1 cellular context compared by ENCODE assay signal in the genomic region with DNA sequence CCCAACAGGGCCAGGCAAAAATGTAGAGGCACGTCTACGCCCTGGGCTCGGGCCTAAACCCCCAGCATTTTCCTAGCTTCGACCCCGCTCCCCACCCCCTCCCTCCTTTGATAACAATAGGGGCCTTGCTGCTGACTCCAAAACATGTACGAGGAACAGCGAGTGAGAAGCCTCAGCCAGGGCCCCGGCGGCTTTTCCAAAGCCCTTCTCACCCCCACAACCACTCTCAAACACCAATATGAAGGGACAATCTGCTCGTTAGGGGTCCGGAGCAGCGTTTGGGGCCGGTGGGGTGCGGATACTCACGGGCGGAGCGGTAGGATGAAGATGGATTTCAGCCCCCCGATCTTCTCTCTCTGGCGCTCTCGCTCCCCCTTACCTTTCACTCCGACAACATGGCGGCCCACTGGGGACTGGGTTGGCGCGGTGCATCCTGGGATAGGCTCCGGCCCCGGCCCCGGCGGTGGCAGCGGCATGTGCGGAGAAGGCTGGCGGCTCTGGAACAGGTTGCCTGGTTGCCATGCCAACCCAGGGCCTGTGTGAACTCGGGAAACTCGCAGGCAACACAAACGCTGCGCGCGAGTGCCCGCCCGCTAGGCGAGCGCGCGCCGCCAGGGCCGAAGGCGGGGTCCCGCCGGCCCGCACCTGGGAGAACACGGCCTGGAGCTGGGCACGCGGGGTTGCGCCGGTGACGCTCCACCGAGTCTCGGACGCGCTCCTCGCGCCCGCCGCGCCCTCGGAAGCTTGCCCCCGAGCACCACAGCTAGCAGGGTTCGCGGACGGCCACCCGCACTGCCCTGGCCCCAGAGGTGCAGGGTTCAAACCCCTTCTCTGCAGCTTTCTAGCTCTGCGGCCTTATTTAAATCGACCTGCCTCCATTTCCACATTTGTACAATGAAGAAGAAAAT.
TF ChIP-seq lines count a peak whose summit lies in the region.

TSS of gene PUM1 (minus strand) at position 408 of the 908 bp plus-strand sequence. CDS start 6,151 bp downstream, outside the sequence.

TF ChIP-seq in H1, 55 proteins besides CTCF, POLR2A, EP300 and RAD21 (continues in another document):
- TF ChIP-seq CHD1 (IDR thresholded peaks at IDR 0.05; ENCODE audit: low read depth, low read length) (peak; percentile 12; the same call in 1 of the 2 replicates), PHF8 (conservative IDR thresholded peaks at IDR 0.05; ENCODE audit: low read depth, low read length) (peak; percentile 92), RXRA (IDR thresholded peaks at IDR 0.05; ENCODE audit: insufficient read depth, low read depth, low read length) (no peak), RNF2 (IDR thresholded peaks at IDR 0.05; ENCODE audit: borderline replicate concordance, low read depth, low read length, missing control alignments, poor library complexity, severe bottlenecking) (no peak), HDAC2 (IDR thresholded peaks at IDR 0.05; ENCODE audit: borderline replicate concordance in 1 of 2, low read depth in 2 of 2, low read length in 2 of 2) (peak in 1 of 2 experiments; percentile 42; a peak in 1 of 4 replicates), EGR1 (IDR thresholded peaks at IDR 0.05; ENCODE audit: borderline replicate concordance, low read depth, low read length) (no peak), ASH2L (IDR thresholded peaks at IDR 0.05; ENCODE audit: low read length) (peak; percentile 88), KDM1A (IDR thresholded peaks at IDR 0.05; ENCODE audit: borderline replicate concordance, low read length) (no peak), SAP30 (IDR thresholded peaks at IDR 0.05; ENCODE audit: insufficient read depth, insufficient replicate concordance, low read length) (no peak), GTF2F1 (IDR thresholded peaks at IDR 0.05; ENCODE audit: borderline replicate concordance, low read depth, low read length) (no peak), KDM5A (IDR thresholded peaks at IDR 0.05; ENCODE audit: low read length) (no peak), EZH2 (IDR thresholded peaks at IDR 0.05; ENCODE audit: low read depth, low read length, severe bottlenecking) (no peak), FOSL1 (IDR thresholded peaks at IDR 0.05; ENCODE audit: insufficient read depth, low read depth, low read length) (no peak), RBBP5 (IDR thresholded peaks at IDR 0.05; ENCODE audit: borderline replicate concordance, low read depth, low read length) (peak; percentile 70; the same call in 1 of the 2 replicates), SIN3A (conservative IDR thresholded peaks at IDR 0.05 in 1 of 2, IDR thresholded peaks at IDR 0.05 in 1 of 2; ENCODE audit: low read depth in 1 of 2, low read length in 2 of 2) (peak; percentile 13 to 72; a peak in 1 of 4 replicates), BRCA1 (IDR thresholded peaks at IDR 0.05; ENCODE audit: low read depth, low read length) (no peak), MAFK (IDR thresholded peaks at IDR 0.05; ENCODE audit: low read depth, low read length) (no peak), HDAC6 (IDR thresholded peaks at IDR 0.05; ENCODE audit: low read depth, low read length) (no peak), TBP (IDR thresholded peaks at IDR 0.05; ENCODE audit: low read depth, low read length) (peak; percentile 91), GABPA (IDR thresholded peaks at IDR 0.05; ENCODE audit: borderline replicate concordance, insufficient read depth, low read length) (no peak), SIX5 (IDR thresholded peaks at IDR 0.05; ENCODE audit: low read depth, low read length) (no peak), SP4 (IDR thresholded peaks at IDR 0.05; ENCODE audit: low read length) (peak; percentile 90), ZNF274 (IDR thresholded peaks at IDR 0.05; ENCODE audit: borderline replicate concordance, extremely low read depth, low read length) (no peak), BACH1 (IDR thresholded peaks at IDR 0.05; ENCODE audit: low read length) (peak; percentile 55; the same call in 1 of the 2 replicates), E2F6 (IDR thresholded peaks at IDR 0.05) (peak; percentile 36), CTBP2 (IDR thresholded peaks at IDR 0.05; ENCODE audit: borderline replicate concordance, insufficient read depth, insufficient read length, low read length) (no peak), SIRT6 (IDR thresholded peaks at IDR 0.05; ENCODE audit: low read length) (no peak), TAF7 (optimal IDR thresholded peaks at IDR 0.05; ENCODE audit: borderline replicate concordance, low read depth, low read length) (peak; percentile 94), SUZ12 (IDR thresholded peaks at IDR 0.05; ENCODE audit: low read length) (no peak), TAF1 (IDR thresholded peaks at IDR 0.05; ENCODE audit: low read depth, low read length) (peak; percentile 96), NANOG (IDR thresholded peaks at IDR 0.05; ENCODE audit: insufficient read depth, low read depth, low read length, poor library complexity, severe bottlenecking) (no peak), RFX5 (IDR thresholded peaks at IDR 0.05; ENCODE audit: borderline replicate concordance, low read depth, low read length) (no peak; the same call in 1 of the 2 replicates), SP1 (IDR thresholded peaks at IDR 0.05; ENCODE audit: low read depth, low read length) (no peak), POU5F1 (IDR thresholded peaks at IDR 0.05; ENCODE audit: low read depth, low read length) (no peak), POLR2AphosphoS5 (IDR thresholded peaks at IDR 0.05; ENCODE audit: low read depth, low read length) (peak; percentile 89), SP2 (IDR thresholded peaks at IDR 0.05; ENCODE audit: low read length) (no peak), JUN (IDR thresholded peaks at IDR 0.05; ENCODE audit: low read depth, low read length) (no peak), CEBPB (IDR thresholded peaks at IDR 0.05; ENCODE audit: low read depth, low read length) (no peak), TEAD4 (IDR thresholded peaks at IDR 0.05; ENCODE audit: low read depth, low read length) (no peak), CBX5 (IDR thresholded peaks at IDR 0.05; ENCODE audit: low read depth, low read length) (no peak), ATF2 (IDR thresholded peaks at IDR 0.05; ENCODE audit: low read length) (no peak; the same call in 1 of the 2 replicates), JUND (IDR thresholded peaks at IDR 0.05; ENCODE audit: low read length) (peak; percentile 65; the same call in 1 of the 2 replicates), BCL11A (IDR thresholded peaks at IDR 0.05; ENCODE audit: low read depth in 2 of 2, low read length in 2 of 2) (no peak), KDM4A (IDR thresholded peaks at IDR 0.05; ENCODE audit: low read depth, low read length, severe bottlenecking) (peak; percentile 20), TCF12 (IDR thresholded peaks at IDR 0.05; ENCODE audit: low read depth, low read length) (peak; percentile 34; the same call in 1 of the 2 replicates), MAX (IDR thresholded peaks at IDR 0.05) (peak; percentile 86), NRF1 (IDR thresholded peaks at IDR 0.05; ENCODE audit: low read depth, low read length) (peak; percentile 31; the same call in 1 of the 2 replicates), CREB1 (IDR thresholded peaks at IDR 0.05) (0 out of 2 replicates have a peak, but pooled peaks have one; percentile 1), CHD2 (IDR thresholded peaks at IDR 0.05; ENCODE audit: low read length) (no peak; the same call in 1 of the 2 replicates), CBX8 (IDR thresholded peaks at IDR 0.05; ENCODE audit: borderline replicate concordance, low read depth, low read length) (no peak)
- TF ChIP-seq, protein P1, sequence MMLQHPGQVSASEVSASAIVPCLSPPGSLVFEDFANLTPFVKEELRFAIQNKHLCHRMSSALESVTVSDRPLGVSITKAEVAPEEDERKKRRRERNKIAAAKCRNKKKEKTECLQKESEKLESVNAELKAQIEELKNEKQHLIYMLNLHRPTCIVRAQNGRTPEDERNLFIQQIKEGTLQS (IDR thresholded peaks at IDR 0.05; ENCODE audit: insufficient read depth, low read depth, low read length), result no peak
- TF ChIP-seq, protein P2, sequence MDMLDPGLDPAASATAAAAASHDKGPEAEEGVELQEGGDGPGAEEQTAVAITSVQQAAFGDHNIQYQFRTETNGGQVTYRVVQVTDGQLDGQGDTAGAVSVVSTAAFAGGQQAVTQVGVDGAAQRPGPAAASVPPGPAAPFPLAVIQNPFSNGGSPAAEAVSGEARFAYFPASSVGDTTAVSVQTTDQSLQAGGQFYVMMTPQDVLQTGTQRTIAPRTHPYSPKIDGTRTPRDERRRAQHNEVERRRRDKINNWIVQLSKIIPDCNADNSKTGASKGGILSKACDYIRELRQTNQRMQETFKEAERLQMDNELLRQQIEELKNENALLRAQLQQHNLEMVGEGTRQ (IDR thresholded peaks at IDR 0.05; ENCODE audit: low read length), result no peak
- TF ChIP-seq, protein P3, sequence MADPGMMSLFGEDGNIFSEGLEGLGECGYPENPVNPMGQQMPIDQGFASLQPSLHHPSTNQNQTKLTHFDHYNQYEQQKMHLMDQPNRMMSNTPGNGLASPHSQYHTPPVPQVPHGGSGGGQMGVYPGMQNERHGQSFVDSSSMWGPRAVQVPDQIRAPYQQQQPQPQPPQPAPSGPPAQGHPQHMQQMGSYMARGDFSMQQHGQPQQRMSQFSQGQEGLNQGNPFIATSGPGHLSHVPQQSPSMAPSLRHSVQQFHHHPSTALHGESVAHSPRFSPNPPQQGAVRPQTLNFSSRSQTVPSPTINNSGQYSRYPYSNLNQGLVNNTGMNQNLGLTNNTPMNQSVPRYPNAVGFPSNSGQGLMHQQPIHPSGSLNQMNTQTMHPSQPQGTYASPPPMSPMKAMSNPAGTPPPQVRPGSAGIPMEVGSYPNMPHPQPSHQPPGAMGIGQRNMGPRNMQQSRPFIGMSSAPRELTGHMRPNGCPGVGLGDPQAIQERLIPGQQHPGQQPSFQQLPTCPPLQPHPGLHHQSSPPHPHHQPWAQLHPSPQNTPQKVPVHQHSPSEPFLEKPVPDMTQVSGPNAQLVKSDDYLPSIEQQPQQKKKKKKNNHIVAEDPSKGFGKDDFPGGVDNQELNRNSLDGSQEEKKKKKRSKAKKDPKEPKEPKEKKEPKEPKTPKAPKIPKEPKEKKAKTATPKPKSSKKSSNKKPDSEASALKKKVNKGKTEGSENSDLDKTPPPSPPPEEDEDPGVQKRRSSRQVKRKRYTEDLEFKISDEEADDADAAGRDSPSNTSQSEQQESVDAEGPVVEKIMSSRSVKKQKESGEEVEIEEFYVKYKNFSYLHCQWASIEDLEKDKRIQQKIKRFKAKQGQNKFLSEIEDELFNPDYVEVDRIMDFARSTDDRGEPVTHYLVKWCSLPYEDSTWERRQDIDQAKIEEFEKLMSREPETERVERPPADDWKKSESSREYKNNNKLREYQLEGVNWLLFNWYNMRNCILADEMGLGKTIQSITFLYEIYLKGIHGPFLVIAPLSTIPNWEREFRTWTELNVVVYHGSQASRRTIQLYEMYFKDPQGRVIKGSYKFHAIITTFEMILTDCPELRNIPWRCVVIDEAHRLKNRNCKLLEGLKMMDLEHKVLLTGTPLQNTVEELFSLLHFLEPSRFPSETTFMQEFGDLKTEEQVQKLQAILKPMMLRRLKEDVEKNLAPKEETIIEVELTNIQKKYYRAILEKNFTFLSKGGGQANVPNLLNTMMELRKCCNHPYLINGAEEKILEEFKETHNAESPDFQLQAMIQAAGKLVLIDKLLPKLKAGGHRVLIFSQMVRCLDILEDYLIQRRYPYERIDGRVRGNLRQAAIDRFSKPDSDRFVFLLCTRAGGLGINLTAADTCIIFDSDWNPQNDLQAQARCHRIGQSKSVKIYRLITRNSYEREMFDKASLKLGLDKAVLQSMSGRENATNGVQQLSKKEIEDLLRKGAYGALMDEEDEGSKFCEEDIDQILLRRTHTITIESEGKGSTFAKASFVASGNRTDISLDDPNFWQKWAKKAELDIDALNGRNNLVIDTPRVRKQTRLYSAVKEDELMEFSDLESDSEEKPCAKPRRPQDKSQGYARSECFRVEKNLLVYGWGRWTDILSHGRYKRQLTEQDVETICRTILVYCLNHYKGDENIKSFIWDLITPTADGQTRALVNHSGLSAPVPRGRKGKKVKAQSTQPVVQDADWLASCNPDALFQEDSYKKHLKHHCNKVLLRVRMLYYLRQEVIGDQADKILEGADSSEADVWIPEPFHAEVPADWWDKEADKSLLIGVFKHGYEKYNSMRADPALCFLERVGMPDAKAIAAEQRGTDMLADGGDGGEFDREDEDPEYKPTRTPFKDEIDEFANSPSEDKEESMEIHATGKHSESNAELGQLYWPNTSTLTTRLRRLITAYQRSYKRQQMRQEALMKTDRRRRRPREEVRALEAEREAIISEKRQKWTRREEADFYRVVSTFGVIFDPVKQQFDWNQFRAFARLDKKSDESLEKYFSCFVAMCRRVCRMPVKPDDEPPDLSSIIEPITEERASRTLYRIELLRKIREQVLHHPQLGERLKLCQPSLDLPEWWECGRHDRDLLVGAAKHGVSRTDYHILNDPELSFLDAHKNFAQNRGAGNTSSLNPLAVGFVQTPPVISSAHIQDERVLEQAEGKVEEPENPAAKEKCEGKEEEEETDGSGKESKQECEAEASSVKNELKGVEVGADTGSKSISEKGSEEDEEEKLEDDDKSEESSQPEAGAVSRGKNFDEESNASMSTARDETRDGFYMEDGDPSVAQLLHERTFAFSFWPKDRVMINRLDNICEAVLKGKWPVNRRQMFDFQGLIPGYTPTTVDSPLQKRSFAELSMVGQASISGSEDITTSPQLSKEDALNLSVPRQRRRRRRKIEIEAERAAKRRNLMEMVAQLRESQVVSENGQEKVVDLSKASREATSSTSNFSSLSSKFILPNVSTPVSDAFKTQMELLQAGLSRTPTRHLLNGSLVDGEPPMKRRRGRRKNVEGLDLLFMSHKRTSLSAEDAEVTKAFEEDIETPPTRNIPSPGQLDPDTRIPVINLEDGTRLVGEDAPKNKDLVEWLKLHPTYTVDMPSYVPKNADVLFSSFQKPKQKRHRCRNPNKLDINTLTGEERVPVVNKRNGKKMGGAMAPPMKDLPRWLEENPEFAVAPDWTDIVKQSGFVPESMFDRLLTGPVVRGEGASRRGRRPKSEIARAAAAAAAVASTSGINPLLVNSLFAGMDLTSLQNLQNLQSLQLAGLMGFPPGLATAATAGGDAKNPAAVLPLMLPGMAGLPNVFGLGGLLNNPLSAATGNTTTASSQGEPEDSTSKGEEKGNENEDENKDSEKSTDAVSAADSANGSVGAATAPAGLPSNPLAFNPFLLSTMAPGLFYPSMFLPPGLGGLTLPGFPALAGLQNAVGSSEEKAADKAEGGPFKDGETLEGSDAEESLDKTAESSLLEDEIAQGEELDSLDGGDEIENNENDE (IDR thresholded peaks at IDR 0.05; ENCODE audit: insufficient replicate concordance, low read length), result no peak
